ENCODE assay signal across 8 cellular contexts in genomic region chr5:1111727-1112289, GRCh38. TPM values are rescaled to one million over a fixed set of nuclear protein-coding genes. Genes with fewer than 3 reads are reported as not detected.
A peak's percentile ranks its signal among the peaks of the same experiment; 100 is the strongest.
DNase-seq lines count a peak whose midpoint lies in the region; ATAC-seq, FAIRE-seq and TF ChIP-seq lines count a peak whose summit lies in the region.

SLC12A7 (minus strand) TSS chr5:1112063; CDS start chr5:1111991, 72 bp downstream.

- H3K4me1 ChIP-seq in A549 = peaks cover 26% of the 10 kb centered on the region
- H3K4me1 ChIP-seq in GM12878 (ENCODE audit: control insufficient read depth, insufficient read depth, low read length) = no peaks in the 10 kb centered on the region

- RAD21 ChIA-PET in GM12878 (lab: Charles Lee; ENCODE audit: unreplicated experiment) = no interaction called here

- TF ChIP-seq EP300 in A549 (IDR thresholded peaks at IDR 0.05) = no peak
- TF ChIP-seq EP300 in GM12878 (IDR thresholded peaks at IDR 0.05; ENCODE audit: borderline replicate concordance in 1 of 2, control insufficient read depth in 1 of 2, low read depth in 2 of 2, low read length in 2 of 2) = no peak

- H3K36me3 Mint-ChIP-seq in T-cell = no peaks in the 10 kb centered on the region

- H3K27ac Mint-ChIP-seq in T-cell = peak within 1 kb of the TSS; percentile 85 to 90

- DNase-seq in A549 (ENCODE audit: low read depth in 1 of 2, low spot score in 1 of 2) = peak; percentile 38 to 86
- peak; percentile 64 for DNase-seq in HPDE6-E6E7 (ENCODE audit: extremely low spot score)
- peak in 32 of 34 experiments; percentile 21 to 74 (median 51) for DNase-seq in T-cell
- DNase-seq in GM12878 (ENCODE audit: low read depth, low spot score) = no peak
- no peak for DNase-seq in NK-92 (lab: John Stamatoyannopoulos, UW; ENCODE audit: unreplicated experiment)

- POLR2A ChIA-PET in A549 (lab: Yijun Ruan, JAX) = no interaction called here
- POLR2A ChIA-PET in T-cell (lab: Charles Lee) = no interaction called here
- POLR2A ChIA-PET in GM12878 (lab: Charles Lee) = no interaction called here

- SMC1A ChIA-PET in GM12878 (lab: Charles Lee; ENCODE audit: uncharacterized antibody, unreplicated experiment) = no interaction called here

- H3K79me2 ChIP-seq in GM12878 (ENCODE audit: control insufficient read depth, insufficient read depth, low read length) = peaks cover 2% of the 10 kb centered on the region; the same call in 1 of the 2 replicates

- H3K4me2 ChIP-seq in A549 (peak within 1 kb of the TSS; percentile 89), GM12878 (ENCODE audit: control insufficient read depth, insufficient read depth) (peak within 1 kb of the TSS; percentile 42; the same call in 1 of the 2 replicates)

- H3K9me3 Mint-ChIP-seq in T-cell = no peaks in the 10 kb centered on the region

- CTCF ChIA-PET in A549 (lab: Yijun Ruan, JAX) (no interaction called here), T-cell (lab: Charles Lee) (no interaction called here), GM12878 (lab: Yijun Ruan, JAX) (no interaction called here)

- in situ Hi-C loops in GM18951 (cut with MboI; ENCODE audit: low sequenced_read_pairs, unreplicated experiment) (no loop called here), GM12878 (cut with MboI) (no loop called here)

- BruUV-seq in GM12878 (replicated peaks; lab: Mats Ljungman, UMichigan) = no TSS peak

- no peaks in the 10 kb centered on the region for H3K36me3 ChIP-seq in GM12878 (ENCODE audit: control insufficient read depth in 2 of 2, insufficient read depth in 2 of 2, low read length in 1 of 2)

- peaks cover 31 to 40% (median 38%) of the 10 kb centered on the region in 3 donors for H3K4me1 Mint-ChIP-seq in T-cell

- H3K9me3 ChIP-seq in A549 (no peaks in the 10 kb centered on the region), GM12878 (replicated peaks; ENCODE audit: control insufficient read depth, insufficient read depth, low read length) (no peaks in the 10 kb centered on the region), iPS-18c (ENCODE audit: control insufficient read depth, insufficient read depth, low read length) (no peaks in the 10 kb centered on the region)

- H3K4me3 ChIP-seq in A549 (peak within 1 kb of the TSS; percentile 90), GM12878 (peak within 1 kb of the TSS; percentile 55; the same call in 1 of the 2 replicates), iPS-18c (ENCODE audit: insufficient read depth, low read depth, low read length) (peak within 1 kb of the TSS; percentile 81), skin epidermis (peak within 1 kb of the TSS; percentile 62 to 94 (median 85))

- H3K27me3 Mint-ChIP-seq in T-cell = no peaks in the 10 kb centered on the region

- H3K4me3 Mint-ChIP-seq in T-cell = peak within 1 kb of the TSS; percentile 85 to 88 (median 87)

- TF ChIP-seq POLR2A in A549 (IDR thresholded peaks at IDR 0.05; ENCODE audit: low read length) (peak; percentile 94), GM18951 (IDR thresholded peaks at IDR 0.05; ENCODE audit: extremely low read depth, insufficient read depth, insufficient read length) (peak; percentile 83), GM12878 (IDR thresholded peaks at IDR 0.05; ENCODE audit: low read depth, low read length) (peak; percentile 73)

- no peak for TF ChIP-seq CTCF in A549 (IDR thresholded peaks at IDR 0.05)
- TF ChIP-seq CTCF in GM12878 (IDR thresholded peaks at IDR 0.05 in 2 of 3, conservative IDR thresholded peaks at IDR 0.05 in 1 of 3; ENCODE audit: control insufficient read depth in 2 of 3, extremely low read depth in 1 of 3, insufficient read depth in 1 of 3, low read depth in 3 of 3, low read length in 3 of 3) = no peak

- WGBS in A549 (ENCODE audit: missing lambda C conversion rate) = 2% methylated on average over 23 of the region's 79 CpGs
- 1% methylated on average over 33 of the region's 79 CpGs for WGBS in GM12878 (ENCODE audit: insufficient coverage, insufficient replicate concordance, low lambda C conversion rate, missing lambda C conversion rate)

- H3K9ac ChIP-seq in GM12878 (ENCODE audit: control insufficient read depth, insufficient read depth, low read length) = peak within 1 kb of the TSS; percentile 44; the same call in 1 of the 2 replicates

- H2AFZ ChIP-seq in GM12878 (ENCODE audit: control insufficient read depth, low read depth, low read length) = peak within 1 kb of the TSS; percentile 23; the same call in 1 of the 2 replicates

- H3K27ac ChIP-seq in A549 (peak within 1 kb of the TSS; percentile 81 to 96), GM12878 (ENCODE audit: control insufficient read depth, insufficient read depth) (no peak within 1 kb of the TSS; the same call in 1 of the 2 replicates), skin epidermis (peak within 1 kb of the TSS; percentile 66 to 97 (median 87))

- FAIRE-seq in A549 (lab: Jason Lieb, UNC) (no peak), GM12878 (lab: Jason Lieb, UNC) (no peak)

- intact Hi-C loops in GM12878 (cut with micrococcal nuclease; ENCODE audit: unreplicated experiment) = no loop called here

- no peaks in the 10 kb centered on the region for H4K20me1 ChIP-seq in GM12878 (ENCODE audit: control insufficient read depth, insufficient read depth)

- TF ChIP-seq RAD21 in A549 (conservative IDR thresholded peaks at IDR 0.05 in 1 of 2, IDR thresholded peaks at IDR 0.05 in 1 of 2) (no peak), GM12878 (IDR thresholded peaks at IDR 0.05; ENCODE audit: insufficient read depth, low read depth, low read length) (no peak)

- ATAC-seq in A549 = peak; percentile 78 to 83
- peak; percentile 72 to 79 (median 77) for ATAC-seq in T-cell (replicated peaks in 1 of 4)
- peak; percentile 77 for ATAC-seq in GM12878

- peaks cover 0 to 3% of the 10 kb centered on the region in 2 experiments; a peak in 3 of 4 replicates for H3K27me3 ChIP-seq in GM12878 (replicated peaks in 1 of 2; ENCODE audit: control insufficient read depth in 2 of 2, insufficient read depth in 2 of 2, low read length in 1 of 2)

TF ChIP-seq in A549, 52 proteins besides CTCF, POLR2A, EP300 and RAD21 (continues in another document):
- TF ChIP-seq ESRRA (IDR thresholded peaks at IDR 0.05; ENCODE audit: borderline replicate concordance, low read length) = no peak
- no peak for TF ChIP-seq ATOH8 (CRISPR knock-in tag; IDR thresholded peaks at IDR 0.05; ENCODE audit: low read depth)
- peak; percentile 78 for TF ChIP-seq USF2 (IDR thresholded peaks at IDR 0.05)
- no peak for TF ChIP-seq SREBF2 (IDR thresholded peaks at IDR 0.05)

TF ChIP-seq in GM12878, 131 proteins besides CTCF, POLR2A, EP300 and RAD21 (continues in another document):
- TF ChIP-seq DPF2 (IDR thresholded peaks at IDR 0.05) (peak; percentile 57; the same call in 1 of the 2 replicates), MAX (IDR thresholded peaks at IDR 0.05; ENCODE audit: low read depth, low read length) (peak; percentile 32; the same call in 1 of the 2 replicates), SPI1 (IDR thresholded peaks at IDR 0.05; ENCODE audit: borderline replicate concordance, insufficient read depth, low read depth, low read length) (no peak), IKZF2 (IDR thresholded peaks at IDR 0.05) (no peak), IKZF1 (conservative IDR thresholded peaks at IDR 0.05) (peak; percentile 64; the same call in 1 of the 2 replicates), RAD51 (IDR thresholded peaks at IDR 0.05) (peak; percentile 73; the same call in 1 of the 2 replicates), IRF5 (IDR thresholded peaks at IDR 0.05; ENCODE audit: borderline replicate concordance) (no peak), HDAC6 (IDR thresholded peaks at IDR 0.05; ENCODE audit: unreplicated experiment) (no peak), BHLHE40 (IDR thresholded peaks at IDR 0.05; ENCODE audit: borderline replicate concordance in 1 of 2, low read depth in 2 of 2, low read length in 1 of 2) (peak; percentile 61 to 91; a peak in 3 of 4 replicates), BRCA1 (IDR thresholded peaks at IDR 0.05; ENCODE audit: low read depth, low read length) (no peak), LARP7 (IDR thresholded peaks at IDR 0.05) (peak; percentile 63; the same call in 1 of the 2 replicates)

RNA-seq across cellular contexts. Expression of gene SLC12A7, which starts in this region (rescaled TPM):
- polyA plus RNA-seq in A549 (2011; rRNA removed) (11.2 and 12.3 TPM in 2 replicates), A549 (2017; fragmentation: RNase III; extraction: RNeasy Plus Mini Kit Qiagen cat#74134 plus additional on column Dnase treatment) (18.1 to 22.5 TPM (median 19.5 TPM) in 3 replicates), GM12878 (2011; rRNA removed) (1.5 and 2.8 TPM in 2 replicates), GM12878 (2014; fragmentation: Illumina TruSeq; extraction: Trizol) (0.78 and 2.9 TPM in 2 replicates), GM12878 (2014; fragmentation: Nextera tagmentation; extraction: Ambion mirVana) (under 1 TPM; 0.10 to 0.29 TPM), GM12878 (2014; rRNA removed) (5.0 and 7.4 TPM in 2 replicates), GM12878 (2016; fragmentation: Nextera tagmentation; extraction: Ambion mirVana) (1 to 10 TPM; 2.3 to 3.2 TPM)
- polyA plus RNA-seq in A549 (2012; cell fraction: cytosol; rRNA removed) = 15.3 and 19.8 TPM in 2 replicates
- polyA plus RNA-seq in A549 (2012; cell fraction: nucleus; rRNA removed) = 79.7 and 103 TPM in 2 replicates
- 11.0 and 22.1 TPM in 2 replicates for polyA minus RNA-seq in A549 (2011; rRNA and poly(A)+ RNA removed)
- total RNA-seq in T-cell (10 to 100 TPM; 33.7 to 97.4 (median 41.2) TPM), GM12878 (2014; rRNA removed) (3.5 and 5.0 TPM in 2 replicates), GM12878 (2014; rRNA removed; fragmentation: Illumina TruSeq; extraction: Trizol) (2.1 and 3.0 TPM in 2 replicates), GM12878 (2021) (10.0 and 11.5 TPM in 2 replicates)
- total RNA-seq in GM12878 (2013; cell fraction: nucleolus; rRNA removed) = 70.0 and 82.8 TPM in 2 replicates
- 1.6 TPM for polyA plus RNA-seq in GM12878 (2011; ENCODE audit: low read depth)
- 3.4 TPM in 2 replicates for polyA plus RNA-seq in GM12878 (2011; cell fraction: cytosol; rRNA removed)
- 38.8 and 41.9 TPM in 2 replicates for polyA plus RNA-seq in GM12878 (2011; cell fraction: nucleus; rRNA removed)
- 4.5 and 4.6 TPM in 2 replicates for polyA plus RNA-seq in GM12878 (2012)
- polyA minus RNA-seq in GM12878 (2011; rRNA and poly(A)+ RNA removed) = 3.1 and 6.2 TPM in 2 replicates
- polyA minus RNA-seq in GM12878 (2011; cell fraction: cytosol; rRNA and poly(A)+ RNA removed) = 4.4 and 4.9 TPM in 2 replicates
- polyA minus RNA-seq in GM12878 (2011; cell fraction: nucleus; rRNA and poly(A)+ RNA removed) = 9.4 and 11.5 TPM in 2 replicates

Comparison
In these comparisons a context has a peak if more than half of its experiments do, and no peak if none do; other contexts are left out.
1. DNase-seq: peak in A549 (2 of 2), HPDE6-E6E7 (single experiment) and T-cell (32 of 34); none in GM12878 (single experiment) and NK-92 (single experiment).
2. Of the 24 proteins assayed by ChIP-seq in both GM12878 and A549: peak only in GM12878: BHLHE40 and POLR2AphosphoS2; only in A549: BCL3; in both: MAX, POLR2A and USF2; in neither: 18.
3. Peak in every context shown above with its lines, with median percentiles within 50 percentile points of each other: ATAC-seq, H3K4me3 ChIP-seq and POLR2A ChIP-seq.